Comparison of ENCODE assay signal across 25 cellular contexts in genomic region chr21:33007747-33008146, GRCh38. TPM values are rescaled to one million over a fixed set of nuclear protein-coding genes. Genes with fewer than 3 reads are reported as not detected.
DNase-seq lines count a peak whose midpoint lies in the region; ATAC-seq, FAIRE-seq and TF ChIP-seq lines count a peak whose summit lies in the region.
"Had no signal": no experiment of that assay in that cellular context is flagged by ENCODE, and none has a peak within 500 bp of the region (broad histone marks: within the 10 kb centered on the region; RNA-seq: fewer than 3 reads in every experiment).

No MANE protein-coding gene starts in this region.

- no peak overlapping the region for H2AFZ ChIP-seq in HepG2 (ENCODE audit: low read length)

- no peak for FAIRE-seq in HepG2 (lab: Jason Lieb, UNC)

- no peaks in the 10 kb centered on the region for H3K79me2 ChIP-seq in HepG2 (ENCODE audit: insufficient read depth, low read length)

- POLR2A ChIA-PET in HepG2 (lab: Yijun Ruan, JAX): no interaction called here

- no peak overlapping the region for H3K27ac Mint-ChIP-seq in stimulated activated effector memory CD8-positive, alpha-beta T cell treated with anti-CD3 and anti-CD28 coated beads, Interleukin-12 subunit alpha, Interleukin-12 subunit beta, amount 100 ng/mL, for 72 hours
- H3K27ac Mint-ChIP-seq: activated naive CD4-positive, alpha-beta T cell treated with anti-CD3 and anti-CD28 coated beads for 36 hours; H9; progenitor cell of endocrine pancreas had no signal

- no peak for ATAC-seq in HepG2
- ATAC-seq in stimulated activated effector memory CD8-positive, alpha-beta T cell treated with anti-CD3 and anti-CD28 coated beads, Interleukin-12 subunit alpha, Interleukin-12 subunit beta, amount 100 ng/mL, for 72 hours: peak; percentile 47
- ATAC-seq: activated T-cell treated with anti-CD3 and anti-CD28 coated beads, Interleukin-2, amount 50 U/mL, for 4 hours; Panc1 had no signal

- no TSS peak for BruUV-seq in HepG2 (replicated peaks; lab: Mats Ljungman, UMichigan)

- intact Hi-C loops in HepG2 (cut with micrococcal nuclease; ENCODE audit: unreplicated experiment): no loop called here

- H3K4me2 ChIP-seq in HepG2 (ENCODE audit: low read depth, low read length): no peak overlapping the region

- H3K9me3 ChIP-seq in HepG2 (ENCODE audit: low read length): no peaks in the 10 kb centered on the region
- H3K9me3 ChIP-seq in effector memory CD4-positive, alpha-beta T cell (ENCODE audit: control insufficient read depth, low read length): no peaks in the 10 kb centered on the region
- H3K9me3 ChIP-seq: transverse colon had no signal

- 4% methylated on average over 3 of the region's 3 CpGs for WGBS in HepG2 (ENCODE audit: low lambda C conversion rate)

- H3K4me1 Mint-ChIP-seq in stimulated activated effector memory CD8-positive, alpha-beta T cell treated with anti-CD3 and anti-CD28 coated beads, Interleukin-12 subunit alpha, Interleukin-12 subunit beta, amount 100 ng/mL, for 72 hours: no peaks in the 10 kb centered on the region

- no peaks in the 10 kb centered on the region for H3K36me3 Mint-ChIP-seq in stimulated activated effector memory CD8-positive, alpha-beta T cell treated with anti-CD3 and anti-CD28 coated beads, Interleukin-12 subunit alpha, Interleukin-12 subunit beta, amount 100 ng/mL, for 72 hours

- in situ Hi-C loops in HepG2 (cut with HindIII; ENCODE audit: extremely low pct_ligation_motif_present, low pct_unique_long_range_greater_than_20kb): no loop called here

- peaks cover 8% of the 10 kb centered on the region; the same call in 1 of the 2 replicates for H3K4me1 ChIP-seq in HepG2 (ENCODE audit: insufficient read depth, low read length)
- no peaks in the 10 kb centered on the region for H3K4me1 ChIP-seq in effector memory CD4-positive, alpha-beta T cell (ENCODE audit: control insufficient read depth, insufficient read depth, low read length, poor library complexity, severe bottlenecking)
- H3K4me1 ChIP-seq: transverse colon had no signal

- no peak overlapping the region for H3K27ac ChIP-seq in HepG2 (ENCODE audit: extremely low read length, insufficient read depth, low read length)
- H3K27ac ChIP-seq in effector memory CD4-positive, alpha-beta T cell (ENCODE audit: insufficient read depth, low read length, poor library complexity, severe bottlenecking): no peak overlapping the region
- H3K27ac ChIP-seq: 22Rv1, cardiac muscle cell, transverse colon had no signal

- no peaks in the 10 kb centered on the region; a peak in 1 of 5 replicates for H3K27me3 ChIP-seq in HepG2 (ENCODE audit: control insufficient read depth in 1 of 2, insufficient read depth in 2 of 2, low read length in 2 of 2)
- no peaks in the 10 kb centered on the region for H3K27me3 ChIP-seq in effector memory CD4-positive, alpha-beta T cell (replicated peaks; ENCODE audit: control insufficient read depth, insufficient read depth, low read length, poor library complexity, severe bottlenecking)

- H3K36me3 ChIP-seq in HepG2 (replicated peaks in 1 of 2; ENCODE audit: control insufficient read depth in 1 of 2, insufficient read depth in 2 of 2, low read length in 2 of 2): no peaks in the 10 kb centered on the region
- H3K36me3 ChIP-seq in effector memory CD4-positive, alpha-beta T cell (ENCODE audit: control insufficient read depth, insufficient read depth, low read length): no peaks in the 10 kb centered on the region
- H3K36me3 ChIP-seq: cardiac muscle cell, transverse colon had no signal

- H3K4me3 Mint-ChIP-seq in stimulated activated effector memory CD8-positive, alpha-beta T cell treated with anti-CD3 and anti-CD28 coated beads, Interleukin-12 subunit alpha, Interleukin-12 subunit beta, amount 100 ng/mL, for 72 hours: no peak overlapping the region
- H3K4me3 Mint-ChIP-seq: activated naive CD4-positive, alpha-beta T cell treated with anti-CD3 and anti-CD28 coated beads for 36 hours; activated T-cell treated with anti-CD3 and anti-CD28 coated beads, Interleukin-2, amount 50 U/mL, for 4 hours; H9 had no signal

- H3K9ac ChIP-seq in HepG2 (ENCODE audit: insufficient read depth, low read depth, low read length): no peak overlapping the region

- H4K20me1 ChIP-seq in HepG2 (ENCODE audit: insufficient read depth, low read length): no peaks in the 10 kb centered on the region

- TF ChIP-seq CTCF in HepG2 (CRISPR knock-in tag; IDR thresholded peaks at IDR 0.05): no peak

- TF ChIP-seq EP300 in HepG2 (IDR thresholded peaks at IDR 0.05; ENCODE audit: low read depth in 2 of 2, low read length in 2 of 2) (no peak), HepG2 (CRISPR knock-in tag; IDR thresholded peaks at IDR 0.05; ENCODE audit: borderline replicate concordance) (no peak)

- no peak overlapping the region for H3K4me3 ChIP-seq in HepG2 (replicated peaks in 1 of 3; ENCODE audit: insufficient read depth in 1 of 3, low read depth in 2 of 3, low read length in 3 of 3)
- H3K4me3 ChIP-seq in effector memory CD4-positive, alpha-beta T cell (ENCODE audit: insufficient read depth, low read depth, low read length, poor library complexity, severe bottlenecking): no peak overlapping the region
- H3K4me3 ChIP-seq: cardiac muscle cell, lung, transverse colon had no signal

- no peak for TF ChIP-seq POLR2A in HepG2 (IDR thresholded peaks at IDR 0.05; ENCODE audit: insufficient read depth in 1 of 2, low read depth in 2 of 2, low read length in 2 of 2)

- TF ChIP-seq RAD21 in HepG2 (CRISPR knock-in tag; IDR thresholded peaks at IDR 0.05): no peak

- DNase-seq in NK-92 treated with Interleukin-12 subunit alpha and Interleukin-12 subunit beta, amount 100 ng/mL, for 24 hours (lab: John Stamatoyannopoulos, UW): peak; percentile 59
- DNase-seq in NK-92 (lab: John Stamatoyannopoulos, UW; ENCODE audit: unreplicated experiment) (no peak), SIG-M5 treated with dmso at 0.1 percent for 504 hours (lab: John Stamatoyannopoulos, UW; ENCODE audit: unreplicated experiment) (peak; percentile 99), HepG2 (ENCODE audit: low spot score) (no peak), NCI-H2029 treated with DMSO at 0.1 percent for 48 hours (lab: John Stamatoyannopoulos, UW) (no peak)
- no peak for DNase-seq in stimulated activated effector memory CD8-positive, alpha-beta T cell treated with anti-CD3 and anti-CD28 coated beads, Interleukin-12 subunit alpha, Interleukin-12 subunit beta, amount 100 ng/mL, for 72 hours (ENCODE audit: low spot score in 2 of 2)
- no peak for DNase-seq in activated T-cell treated with anti-CD3 and anti-CD28 coated beads, Interleukin-2, amount 50 U/mL, for 1 hour
- no peak for DNase-seq in effector memory CD4-positive, alpha-beta T cell
- DNase-seq: activated naive CD4-positive, alpha-beta T cell treated with anti-CD3 and anti-CD28 coated beads for 36 hours; activated T-cell treated with anti-CD3 and anti-CD28 coated beads, Interleukin-2, amount 50 U/mL, for 4 hours; cortex of kidney; DMS53; H9; islet precursor cell; Karpas-422; NCI-H2081 treated with DMSO at 0.1 percent for 48 hours; SHP77 treated with DMSO at 0.1 percent for 48 hours; stimulated activated CD8-positive, alpha-beta memory T cell treated with anti-CD3 and anti-CD28 coated beads, Interleukin-4, amount 100 ng/mL, for 48 hours; transverse colon had no signal

- no peaks in the 10 kb centered on the region for H3K9me3 Mint-ChIP-seq in stimulated activated effector memory CD8-positive, alpha-beta T cell treated with anti-CD3 and anti-CD28 coated beads, Interleukin-12 subunit alpha, Interleukin-12 subunit beta, amount 100 ng/mL, for 72 hours
- H3K9me3 Mint-ChIP-seq: activated naive CD4-positive, alpha-beta T cell treated with anti-CD3 and anti-CD28 coated beads for 36 hours; activated T-cell treated with anti-CD3 and anti-CD28 coated beads, Interleukin-2, amount 50 U/mL, for 4 hours had no signal

- CTCF ChIA-PET in HepG2 (lab: Yijun Ruan, JAX; ENCODE audit: low intra/inter-chr PET ratio, low total read pairs): no interaction called here

TF ChIP-seq in HepG2, 621 proteins besides CTCF, POLR2A, EP300 and RAD21:
- TF ChIP-seq ZNF383 (CRISPR knock-in tag; IDR thresholded peaks at IDR 0.05; ENCODE audit: borderline replicate concordance): no peak
- 0 out of 2 replicates have a peak, but pooled peaks have one; percentile 0 for TF ChIP-seq CEBPB (IDR thresholded peaks at IDR 0.05; ENCODE audit: borderline replicate concordance, low read depth, low read length)

RNA-seq across cellular contexts. Expression of gene OLIG2, which starts 18.0 kb away (rescaled TPM):
- not detected in 2 replicates for total RNA-seq in HepG2 (2016; rRNA removed; fragmentation: Illumina TruSeq; extraction: Trizol)
- not detected in 2 replicates for total RNA-seq in HepG2 (2016; cell fraction: cytosol; rRNA removed; fragmentation: Illumina TruSeq; extraction: Trizol; ENCODE audit: low read depth)
- not detected in 2 replicates for total RNA-seq in HepG2 (2016; cell fraction: insoluble cytoplasmic fraction; rRNA removed; fragmentation: Illumina TruSeq; extraction: Trizol)
- total RNA-seq in HepG2 (2016; cell fraction: membrane; rRNA removed; fragmentation: Illumina TruSeq; extraction: Trizol): not detected in 2 replicates
- total RNA-seq in HepG2 (2016; cell fraction: nucleus; rRNA removed; fragmentation: Illumina TruSeq; extraction: Trizol): not detected in 2 replicates
- polyA plus RNA-seq in HepG2 (2011; rRNA removed): not detected in 2 replicates
- not detected in 2 replicates for polyA plus RNA-seq in HepG2 (2011; cell fraction: cytosol; rRNA removed)
- polyA plus RNA-seq in HepG2 (2011; cell fraction: nucleus; rRNA removed): not detected in 2 replicates
- not detected in 2 replicates for polyA plus RNA-seq in HepG2 (2012)
- not detected in 2 replicates for polyA plus RNA-seq in HepG2 (2016; cell fraction: cytosol; fragmentation: Illumina TruSeq; extraction: Trizol; ENCODE audit: low read depth)
- not detected in 2 replicates for polyA plus RNA-seq in HepG2 (2016; cell fraction: insoluble cytoplasmic fraction; fragmentation: Illumina TruSeq; extraction: Trizol; ENCODE audit: low read depth)
- polyA plus RNA-seq in HepG2 (2016; cell fraction: membrane; fragmentation: Illumina TruSeq; extraction: Trizol; ENCODE audit: low read depth): not detected in 2 replicates
- not detected in 2 replicates for polyA plus RNA-seq in HepG2 (2016; cell fraction: nucleus; fragmentation: Illumina TruSeq; extraction: Trizol; ENCODE audit: insufficient read depth, low read depth)
- not detected in 2 replicates for polyA minus RNA-seq in HepG2 (2011; rRNA and poly(A)+ RNA removed; ENCODE audit: low replicate concordance)
- not detected in 2 replicates for polyA minus RNA-seq in HepG2 (2011; cell fraction: cytosol; rRNA and poly(A)+ RNA removed)
- not detected in 2 replicates for polyA minus RNA-seq in HepG2 (2011; cell fraction: nucleus; rRNA and poly(A)+ RNA removed)
- total RNA-seq: activated naive CD4-positive, alpha-beta T cell treated with anti-CD3 and anti-CD28 coated beads for 36 hours; activated T-cell treated with anti-CD3 and anti-CD28 coated beads, Interleukin-2, amount 50 U/mL, for 4 hours; T-helper 1 cell treated with Interleukin-12 subunit alpha and Interleukin-12 subunit beta and Interleukin-4 antibody, amounts not matched to agents 30 ng/mL and 1 ng/mL, for 36 hours; transverse colon had no signal
- polyA plus RNA-seq: cardiac muscle cell had no signal

Comparison
In these comparisons a context has a peak if more than half of its experiments do, and no peak if none do; other contexts are left out.
1. DNase-seq: peak in NK-92 treated with Interleukin-12 subunit alpha and Interleukin-12 subunit beta, amount 100 ng/mL, for 24 hours (single experiment) and SIG-M5 treated with dmso at 0.1 percent for 504 hours (single experiment); none in NK-92 (single experiment), HepG2 (single experiment), stimulated activated effector memory CD8-positive, alpha-beta T cell treated with anti-CD3 and anti-CD28 coated beads, Interleukin-12 subunit alpha, Interleukin-12 subunit beta, amount 100 ng/mL, for 72 hours (0 of 2), activated T-cell treated with anti-CD3 and anti-CD28 coated beads, Interleukin-2, amount 50 U/mL, for 1 hour (single experiment), NCI-H2029 treated with DMSO at 0.1 percent for 48 hours (single experiment) and effector memory CD4-positive, alpha-beta T cell (0 of 3).